Comparison of ENCODE assay signal across 8 cellular contexts in genomic region chr2:131093066-131093842, GRCh38. TPM values are rescaled to one million over a fixed set of nuclear protein-coding genes. Genes with fewer than 3 reads are reported as not detected.
A peak's percentile ranks its signal among the peaks of the same experiment; 100 is the strongest.
DNase-seq lines count a peak whose midpoint lies in the region; TF ChIP-seq lines count a peak whose summit lies in the region.

Gene FAM168B, minus strand, starts transcription at chr2:131093460. Its CDS starts 10,814 bp downstream, at chr2:131082646.

- H3K23me2 ChIP-seq in H9 (ENCODE audit: insufficient read length, low read depth, low read length, poor library complexity, severe bottlenecking), result no peaks in the 10 kb centered on the region

- no peak within 1 kb of the TSS for H4K8ac ChIP-seq in H9 (replicated peaks; ENCODE audit: insufficient read length, low read depth, low read length)

- DNase-seq in GF-D8 (lab: John Stamatoyannopoulos, UW), result peak; percentile 50
- DNase-seq in H9, result peak; percentile 87
- DNase-seq in M059J (ENCODE audit: low read depth), result peak; percentile 81
- peak; percentile 84 for DNase-seq in SK-MEL-5 (ENCODE audit: low read depth, low spot score)
- peak; percentile 90 for DNase-seq in activated naive CD4-positive, alpha-beta T cell treated with Interleukin-2 at 50 U/mL for 16 hours
- DNase-seq in foreskin melanocyte, result peak; percentile 88
- peak; percentile 7 to 95 (median 80) for DNase-seq in substantia nigra (lab: John Stamatoyannopoulos, UW)

- H3K9me3 Mint-ChIP-seq in H9, result no peaks in the 10 kb centered on the region; a peak in 1 of 5 replicates

- H3T11ph ChIP-seq in H9 (ENCODE audit: low read length), result no peak within 1 kb of the TSS

- H3K4me2 ChIP-seq in H9 (ENCODE audit: insufficient read depth, insufficient read length, low read length), result peak within 1 kb of the TSS; percentile 46

- H3K27ac ChIP-seq in H9 (ENCODE audit: insufficient read length, low read depth, low read length) (peak within 1 kb of the TSS; percentile 63), neutrophil (peak within 1 kb of the TSS; percentile 98), substantia nigra (ENCODE audit: low read depth, low read length, poor library complexity, severe bottlenecking) (peak within 1 kb of the TSS; percentile 93)

- H3K23ac ChIP-seq in H9 (ENCODE audit: insufficient read length, low read depth, low read length), result no peak within 1 kb of the TSS

- no peak within 1 kb of the TSS for H2BK20ac ChIP-seq in H9 (ENCODE audit: low read depth, low read length, poor library complexity, severe bottlenecking)

- peak within 1 kb of the TSS; percentile 86 for H3K9ac ChIP-seq in H9 (ENCODE audit: extremely low read depth, insufficient read length, low read length)

- H2BK12ac ChIP-seq in H9 (ENCODE audit: insufficient read length, low read depth, low read length), result no peak within 1 kb of the TSS

- no peaks in the 10 kb centered on the region for H3K27me3 Mint-ChIP-seq in H9 (ENCODE audit: low read depth)

- peak within 1 kb of the TSS; percentile 98 for H3K18ac ChIP-seq in H9 (ENCODE audit: insufficient read length, low read depth, low read length)

- in situ Hi-C loops in SK-MEL-5 (cut with HindIII; ENCODE audit: low pct_unique_long_range_greater_than_20kb, low sequenced_read_pairs), result no loop called here

- peaks cover 3% of the 10 kb centered on the region for H3K79me1 ChIP-seq in H9 (ENCODE audit: insufficient read depth, low read depth, low read length, poor library complexity, severe bottlenecking)

- H2AFZ ChIP-seq in H9 (ENCODE audit: low read length), result no peak within 1 kb of the TSS

- peak within 1 kb of the TSS; percentile 85 to 89 for H3K4me3 Mint-ChIP-seq in H9

- no peak within 1 kb of the TSS for H4K5ac ChIP-seq in H9 (ENCODE audit: insufficient read length, low read depth, low read length)

- peak within 1 kb of the TSS; percentile 81 for H2BK5ac ChIP-seq in H9 (ENCODE audit: insufficient read length, low read length)

- H4K20me1 ChIP-seq in H9 (ENCODE audit: control insufficient read depth, insufficient read depth, insufficient read length), result no peaks in the 10 kb centered on the region

- H3K36me3 Mint-ChIP-seq in H9 (ENCODE audit: insufficient read depth in 1 of 3, low read depth in 3 of 3), result peaks cover 17 to 31% (median 23%) of the 10 kb centered on the region in 3 experiments; a peak in 6 of 7 replicates

- TF ChIP-seq CTCF in H9 (conservative IDR thresholded peaks at IDR 0.05) (no peak), neutrophil (IDR thresholded peaks at IDR 0.05) (no peak)

- H2BK15ac ChIP-seq in H9 (ENCODE audit: low read depth, low read length), result no peak within 1 kb of the TSS; the same call in 1 of the 2 replicates

- H3K27ac Mint-ChIP-seq in H9, result peak within 1 kb of the TSS; percentile 91 to 96 (median 92)

- H3K4ac ChIP-seq in H9 (ENCODE audit: low read depth, low read length), result no peak within 1 kb of the TSS; the same call in 1 of the 2 replicates

- H3K27me3 ChIP-seq in H9 (ENCODE audit: insufficient read depth, low read length), result no peaks in the 10 kb centered on the region
- H3K27me3 ChIP-seq in neutrophil, result no peaks in the 10 kb centered on the region

- no peak within 1 kb of the TSS for H3K56ac ChIP-seq in H9 (ENCODE audit: insufficient read length, low read depth, low read length)

- H3K4me1 ChIP-seq in H9 (ENCODE audit: insufficient read depth, low read length) (no peaks in the 10 kb centered on the region), neutrophil (ENCODE audit: control insufficient read depth in 1 of 2, insufficient read depth in 1 of 2, low read depth in 1 of 2, low read length in 1 of 2) (peaks cover 12 to 14% of the 10 kb centered on the region in 2 experiments)

- no peak within 1 kb of the TSS for H4K91ac ChIP-seq in H9 (ENCODE audit: insufficient read length, low read depth, low read length)

- H3K9me3 ChIP-seq in H9 (ENCODE audit: control insufficient read depth, low read depth, low read length) (no peaks in the 10 kb centered on the region), neutrophil (no peaks in the 10 kb centered on the region)

- H3K14ac ChIP-seq in H9 (ENCODE audit: insufficient read depth, low read length), result peak within 1 kb of the TSS; percentile 100

- WGBS in H9 (ENCODE audit: extremely low coverage, insufficient read length, low lambda C conversion rate), result no CpG with 5 or more reads among the region's 113 CpGs

- no peak within 1 kb of the TSS for H2AK5ac ChIP-seq in H9 (ENCODE audit: insufficient read length, low read length)

- H3K4me3 ChIP-seq in neutrophil (ENCODE audit: low read depth in 1 of 2, low read length in 1 of 2), result peak within 1 kb of the TSS; percentile 96 to 97

- H2BK120ac ChIP-seq in H9 (ENCODE audit: low read depth, low read length, poor library complexity, severe bottlenecking), result no peak within 1 kb of the TSS

- peaks cover 4 to 7% of the 10 kb centered on the region in 2 experiments; a peak in 2 of 4 replicates for H3K4me1 Mint-ChIP-seq in H9

- H3K79me2 ChIP-seq in H9 (ENCODE audit: insufficient read depth, low read length), result peaks cover 26% of the 10 kb centered on the region; the same call in 1 of the 2 replicates

- peaks cover 10% of the 10 kb centered on the region for H3K36me3 ChIP-seq in neutrophil

RNA-seq across cellular contexts. Expression of gene FAM168B, which starts in this region (rescaled TPM):
- total RNA-seq in H9 (2021), result 75.1 and 81.4 TPM in 2 replicates
- total RNA-seq in M059J (2014; rRNA removed; shearing (Covaris generic)), result 82.7 and 92.4 TPM in 2 replicates
- 65.5 and 69.6 TPM in 2 replicates for total RNA-seq in SK-MEL-5 (2014; rRNA removed; shearing (Covaris generic))
- polyA plus RNA-seq in SK-MEL-5 (2015; cell fraction: cytosol; rRNA removed), result 107 and 121 TPM in 2 replicates
- polyA plus RNA-seq in SK-MEL-5 (2015; cell fraction: nucleus; rRNA removed), result 42.6 and 48.6 TPM in 2 replicates

Comparison
In these comparisons a context has a peak if more than half of its experiments do, and no peak if none do; other contexts are left out.
1. Peak in every context shown above with its lines: DNase-seq, H3K4me3 ChIP-seq and H3K27ac ChIP-seq.